ENCODE assay signal across 1 cellular context in the genomic region with DNA sequence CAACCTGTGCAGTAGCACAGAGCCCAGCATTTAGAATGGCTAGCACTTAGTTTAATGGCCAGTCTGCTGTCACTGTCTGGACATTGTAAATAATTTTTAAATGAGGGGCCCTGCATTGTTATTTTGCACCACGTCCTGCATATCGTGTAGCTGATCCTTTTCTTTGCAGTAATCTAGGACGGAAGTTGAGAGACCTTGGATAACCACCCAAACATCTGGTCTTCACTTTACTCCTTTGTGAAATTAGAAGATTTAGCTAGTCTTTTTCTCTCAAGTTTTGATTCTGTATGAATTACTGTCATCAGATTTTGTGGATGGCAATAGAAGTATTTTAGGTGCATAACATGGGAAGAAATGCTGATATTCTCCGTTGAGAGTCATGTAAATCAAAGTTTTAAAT.
TF ChIP-seq lines count a peak whose summit lies in the region.

No MANE protein-coding gene starts in this region.

TF ChIP-seq in GM23338, 12 proteins besides CTCF, POLR2A, EP300 and RAD21 (continued from another document):
- TF ChIP-seq, protein P1, sequence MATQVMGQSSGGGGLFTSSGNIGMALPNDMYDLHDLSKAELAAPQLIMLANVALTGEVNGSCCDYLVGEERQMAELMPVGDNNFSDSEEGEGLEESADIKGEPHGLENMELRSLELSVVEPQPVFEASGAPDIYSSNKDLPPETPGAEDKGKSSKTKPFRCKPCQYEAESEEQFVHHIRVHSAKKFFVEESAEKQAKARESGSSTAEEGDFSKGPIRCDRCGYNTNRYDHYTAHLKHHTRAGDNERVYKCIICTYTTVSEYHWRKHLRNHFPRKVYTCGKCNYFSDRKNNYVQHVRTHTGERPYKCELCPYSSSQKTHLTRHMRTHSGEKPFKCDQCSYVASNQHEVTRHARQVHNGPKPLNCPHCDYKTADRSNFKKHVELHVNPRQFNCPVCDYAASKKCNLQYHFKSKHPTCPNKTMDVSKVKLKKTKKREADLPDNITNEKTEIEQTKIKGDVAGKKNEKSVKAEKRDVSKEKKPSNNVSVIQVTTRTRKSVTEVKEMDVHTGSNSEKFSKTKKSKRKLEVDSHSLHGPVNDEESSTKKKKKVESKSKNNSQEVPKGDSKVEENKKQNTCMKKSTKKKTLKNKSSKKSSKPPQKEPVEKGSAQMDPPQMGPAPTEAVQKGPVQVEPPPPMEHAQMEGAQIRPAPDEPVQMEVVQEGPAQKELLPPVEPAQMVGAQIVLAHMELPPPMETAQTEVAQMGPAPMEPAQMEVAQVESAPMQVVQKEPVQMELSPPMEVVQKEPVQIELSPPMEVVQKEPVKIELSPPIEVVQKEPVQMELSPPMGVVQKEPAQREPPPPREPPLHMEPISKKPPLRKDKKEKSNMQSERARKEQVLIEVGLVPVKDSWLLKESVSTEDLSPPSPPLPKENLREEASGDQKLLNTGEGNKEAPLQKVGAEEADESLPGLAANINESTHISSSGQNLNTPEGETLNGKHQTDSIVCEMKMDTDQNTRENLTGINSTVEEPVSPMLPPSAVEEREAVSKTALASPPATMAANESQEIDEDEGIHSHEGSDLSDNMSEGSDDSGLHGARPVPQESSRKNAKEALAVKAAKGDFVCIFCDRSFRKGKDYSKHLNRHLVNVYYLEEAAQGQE (IDR thresholded peaks at IDR 0.05; ENCODE audit: unreplicated experiment) = no peak
- no peak for TF ChIP-seq ZNF114 (CRISPR knock-in tag; IDR thresholded peaks at IDR 0.05)
- TF ChIP-seq, protein P2, sequence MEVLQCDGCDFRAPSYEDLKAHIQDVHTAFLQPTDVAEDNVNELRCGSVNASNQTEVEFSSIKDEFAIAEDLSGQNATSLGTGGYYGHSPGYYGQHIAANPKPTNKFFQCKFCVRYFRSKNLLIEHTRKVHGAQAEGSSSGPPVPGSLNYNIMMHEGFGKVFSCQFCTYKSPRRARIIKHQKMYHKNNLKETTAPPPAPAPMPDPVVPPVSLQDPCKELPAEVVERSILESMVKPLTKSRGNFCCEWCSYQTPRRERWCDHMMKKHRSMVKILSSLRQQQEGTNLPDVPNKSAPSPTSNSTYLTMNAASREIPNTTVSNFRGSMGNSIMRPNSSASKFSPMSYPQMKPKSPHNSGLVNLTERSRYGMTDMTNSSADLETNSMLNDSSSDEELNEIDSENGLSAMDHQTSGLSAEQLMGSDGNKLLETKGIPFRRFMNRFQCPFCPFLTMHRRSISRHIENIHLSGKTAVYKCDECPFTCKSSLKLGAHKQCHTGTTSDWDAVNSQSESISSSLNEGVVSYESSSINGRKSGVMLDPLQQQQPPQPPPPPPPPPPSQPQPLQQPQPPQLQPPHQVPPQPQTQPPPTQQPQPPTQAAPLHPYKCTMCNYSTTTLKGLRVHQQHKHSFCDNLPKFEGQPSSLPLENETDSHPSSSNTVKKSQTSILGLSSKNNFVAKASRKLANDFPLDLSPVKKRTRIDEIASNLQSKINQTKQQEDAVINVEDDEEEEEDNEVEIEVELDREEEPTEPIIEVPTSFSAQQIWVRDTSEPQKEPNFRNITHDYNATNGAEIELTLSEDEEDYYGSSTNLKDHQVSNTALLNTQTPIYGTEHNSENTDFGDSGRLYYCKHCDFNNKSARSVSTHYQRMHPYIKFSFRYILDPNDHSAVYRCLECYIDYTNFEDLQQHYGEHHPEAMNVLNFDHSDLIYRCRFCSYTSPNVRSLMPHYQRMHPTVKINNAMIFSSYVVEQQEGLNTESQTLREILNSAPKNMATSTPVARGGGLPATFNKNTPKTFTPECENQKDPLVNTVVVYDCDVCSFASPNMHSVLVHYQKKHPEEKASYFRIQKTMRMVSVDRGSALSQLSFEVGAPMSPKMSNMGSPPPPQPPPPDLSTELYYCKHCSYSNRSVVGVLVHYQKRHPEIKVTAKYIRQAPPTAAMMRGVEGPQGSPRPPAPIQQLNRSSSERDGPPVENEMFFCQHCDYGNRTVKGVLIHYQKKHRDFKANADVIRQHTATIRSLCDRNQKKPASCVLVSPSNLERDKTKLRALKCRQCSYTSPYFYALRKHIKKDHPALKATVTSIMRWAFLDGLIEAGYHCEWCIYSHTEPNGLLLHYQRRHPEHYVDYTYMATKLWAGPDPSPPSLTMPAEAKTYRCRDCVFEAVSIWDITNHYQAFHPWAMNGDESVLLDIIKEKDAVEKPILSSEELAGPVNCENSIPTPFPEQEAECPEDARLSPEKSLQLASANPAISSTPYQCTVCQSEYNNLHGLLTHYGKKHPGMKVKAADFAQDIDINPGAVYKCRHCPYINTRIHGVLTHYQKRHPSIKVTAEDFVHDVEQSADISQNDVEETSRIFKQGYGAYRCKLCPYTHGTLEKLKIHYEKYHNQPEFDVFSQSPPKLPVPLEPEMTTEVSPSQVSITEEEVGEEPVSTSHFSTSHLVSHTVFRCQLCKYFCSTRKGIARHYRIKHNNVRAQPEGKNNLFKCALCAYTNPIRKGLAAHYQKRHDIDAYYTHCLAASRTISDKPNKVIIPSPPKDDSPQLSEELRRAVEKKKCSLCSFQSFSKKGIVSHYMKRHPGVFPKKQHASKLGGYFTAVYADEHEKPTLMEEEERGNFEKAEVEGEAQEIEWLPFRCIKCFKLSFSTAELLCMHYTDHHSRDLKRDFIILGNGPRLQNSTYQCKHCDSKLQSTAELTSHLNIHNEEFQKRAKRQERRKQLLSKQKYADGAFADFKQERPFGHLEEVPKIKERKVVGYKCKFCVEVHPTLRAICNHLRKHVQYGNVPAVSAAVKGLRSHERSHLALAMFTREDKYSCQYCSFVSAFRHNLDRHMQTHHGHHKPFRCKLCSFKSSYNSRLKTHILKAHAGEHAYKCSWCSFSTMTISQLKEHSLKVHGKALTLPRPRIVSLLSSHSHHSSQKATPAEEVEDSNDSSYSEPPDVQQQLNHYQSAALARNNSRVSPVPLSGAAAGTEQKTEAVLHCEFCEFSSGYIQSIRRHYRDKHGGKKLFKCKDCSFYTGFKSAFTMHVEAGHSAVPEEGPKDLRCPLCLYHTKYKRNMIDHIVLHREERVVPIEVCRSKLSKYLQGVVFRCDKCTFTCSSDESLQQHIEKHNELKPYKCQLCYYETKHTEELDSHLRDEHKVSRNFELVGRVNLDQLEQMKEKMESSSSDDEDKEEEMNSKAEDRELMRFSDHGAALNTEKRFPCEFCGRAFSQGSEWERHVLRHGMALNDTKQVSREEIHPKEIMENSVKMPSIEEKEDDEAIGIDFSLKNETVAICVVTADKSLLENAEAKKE (CRISPR knock-in tag; IDR thresholded peaks at IDR 0.05) = no peak
